2 cellular contexts compared by ENCODE assay signal in genomic region chr15:84823580-84823878, GRCh38.
TF ChIP-seq lines count a peak whose summit lies in the region.

No MANE protein-coding gene starts in this region.

TF ChIP-seq in liver, 16 proteins besides CTCF, POLR2A, EP300 and RAD21:
- TF ChIP-seq MAX (IDR thresholded peaks at IDR 0.05), result no peak
- TF ChIP-seq FOXA2 (IDR thresholded peaks at IDR 0.05), result no peak
- no peak for TF ChIP-seq REST (IDR thresholded peaks at IDR 0.05)
- no peak for TF ChIP-seq HNF4G (IDR thresholded peaks at IDR 0.05)

TF ChIP-seq in HepG2, 621 proteins besides CTCF, POLR2A, EP300 and RAD21:
- TF ChIP-seq THAP8 (CRISPR knock-in tag; IDR thresholded peaks at IDR 0.05; ENCODE audit: borderline replicate concordance) (no peak), ZNF724P (CRISPR knock-in tag; IDR thresholded peaks at IDR 0.05; ENCODE audit: borderline replicate concordance) (no peak), NFYC (CRISPR knock-in tag; IDR thresholded peaks at IDR 0.05) (no peak), MIER2 (CRISPR knock-in tag; IDR thresholded peaks at IDR 0.05) (no peak)
